1 cellular context compared by ENCODE assay signal in the genomic region with DNA sequence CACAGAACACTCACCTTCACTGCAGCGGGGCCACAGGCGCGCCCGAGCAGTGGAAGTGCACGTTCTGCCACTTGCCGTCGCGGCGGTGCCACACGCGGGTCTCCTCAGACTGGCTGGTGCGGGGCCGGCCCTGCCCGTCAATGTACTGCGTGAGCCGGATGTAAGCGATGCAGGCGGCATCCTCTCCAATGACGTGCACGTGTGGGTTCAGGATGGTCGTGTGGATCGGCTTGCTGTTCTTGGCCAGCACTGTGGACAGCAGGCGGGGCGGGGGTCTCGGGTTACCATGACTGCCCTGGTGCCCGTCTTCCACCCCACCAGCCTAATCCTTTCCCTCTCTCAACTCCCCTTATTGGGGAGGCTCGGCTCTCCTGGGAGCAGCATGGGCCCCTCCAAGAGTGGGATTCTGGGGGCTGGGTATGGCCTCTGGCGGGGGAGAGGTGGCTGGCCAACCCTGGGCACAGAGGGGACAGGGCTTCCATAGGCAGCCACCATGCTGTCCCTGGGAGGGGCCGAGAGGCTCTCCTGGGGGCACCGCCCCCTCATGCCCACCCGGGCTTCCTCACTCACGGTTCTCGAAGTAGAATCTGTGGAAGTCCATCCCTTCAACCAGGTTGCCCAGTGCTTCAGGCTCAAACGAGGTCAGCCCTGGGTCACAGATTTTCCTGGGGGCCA.
TF ChIP-seq lines count a peak whose summit lies in the region.

No MANE protein-coding gene starts in this region.

TF ChIP-seq in H1, 55 proteins besides CTCF, POLR2A, EP300 and RAD21:
- no peak for TF ChIP-seq CBX8 (IDR thresholded peaks at IDR 0.05; ENCODE audit: borderline replicate concordance, low read depth, low read length)
- TF ChIP-seq, protein P1, sequence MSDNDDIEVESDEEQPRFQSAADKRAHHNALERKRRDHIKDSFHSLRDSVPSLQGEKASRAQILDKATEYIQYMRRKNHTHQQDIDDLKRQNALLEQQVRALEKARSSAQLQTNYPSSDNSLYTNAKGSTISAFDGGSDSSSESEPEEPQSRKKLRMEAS (IDR thresholded peaks at IDR 0.05), result no peak
- no peak for TF ChIP-seq SP4 (IDR thresholded peaks at IDR 0.05; ENCODE audit: low read length)
- no peak for TF ChIP-seq HDAC2 (IDR thresholded peaks at IDR 0.05; ENCODE audit: borderline replicate concordance in 1 of 2, low read depth in 2 of 2, low read length in 2 of 2)
- TF ChIP-seq POLR2AphosphoS5 (IDR thresholded peaks at IDR 0.05; ENCODE audit: low read depth, low read length), result no peak
- no peak for TF ChIP-seq PHF8 (conservative IDR thresholded peaks at IDR 0.05; ENCODE audit: low read depth, low read length)
- TF ChIP-seq TEAD4 (IDR thresholded peaks at IDR 0.05; ENCODE audit: low read depth, low read length), result no peak
- TF ChIP-seq KDM5A (IDR thresholded peaks at IDR 0.05; ENCODE audit: low read length), result no peak
- no peak for TF ChIP-seq CEBPB (IDR thresholded peaks at IDR 0.05; ENCODE audit: low read depth, low read length)
- no peak for TF ChIP-seq KDM4A (IDR thresholded peaks at IDR 0.05; ENCODE audit: low read depth, low read length, severe bottlenecking)
- no peak for TF ChIP-seq FOSL1 (IDR thresholded peaks at IDR 0.05; ENCODE audit: insufficient read depth, low read depth, low read length)
- TF ChIP-seq SIN3A (conservative IDR thresholded peaks at IDR 0.05 in 1 of 2, IDR thresholded peaks at IDR 0.05 in 1 of 2; ENCODE audit: low read depth in 1 of 2, low read length in 2 of 2), result no peak
- TF ChIP-seq CBX5 (IDR thresholded peaks at IDR 0.05; ENCODE audit: low read depth, low read length), result no peak
- TF ChIP-seq BCL11A (IDR thresholded peaks at IDR 0.05; ENCODE audit: low read depth in 2 of 2, low read length in 2 of 2), result no peak
- no peak for TF ChIP-seq SIRT6 (IDR thresholded peaks at IDR 0.05; ENCODE audit: low read length)
- no peak for TF ChIP-seq YY1 (IDR thresholded peaks at IDR 0.05; ENCODE audit: low read depth, low read length)
- TF ChIP-seq, protein P2, sequence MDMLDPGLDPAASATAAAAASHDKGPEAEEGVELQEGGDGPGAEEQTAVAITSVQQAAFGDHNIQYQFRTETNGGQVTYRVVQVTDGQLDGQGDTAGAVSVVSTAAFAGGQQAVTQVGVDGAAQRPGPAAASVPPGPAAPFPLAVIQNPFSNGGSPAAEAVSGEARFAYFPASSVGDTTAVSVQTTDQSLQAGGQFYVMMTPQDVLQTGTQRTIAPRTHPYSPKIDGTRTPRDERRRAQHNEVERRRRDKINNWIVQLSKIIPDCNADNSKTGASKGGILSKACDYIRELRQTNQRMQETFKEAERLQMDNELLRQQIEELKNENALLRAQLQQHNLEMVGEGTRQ (IDR thresholded peaks at IDR 0.05; ENCODE audit: low read length), result no peak
- TF ChIP-seq, protein P3, sequence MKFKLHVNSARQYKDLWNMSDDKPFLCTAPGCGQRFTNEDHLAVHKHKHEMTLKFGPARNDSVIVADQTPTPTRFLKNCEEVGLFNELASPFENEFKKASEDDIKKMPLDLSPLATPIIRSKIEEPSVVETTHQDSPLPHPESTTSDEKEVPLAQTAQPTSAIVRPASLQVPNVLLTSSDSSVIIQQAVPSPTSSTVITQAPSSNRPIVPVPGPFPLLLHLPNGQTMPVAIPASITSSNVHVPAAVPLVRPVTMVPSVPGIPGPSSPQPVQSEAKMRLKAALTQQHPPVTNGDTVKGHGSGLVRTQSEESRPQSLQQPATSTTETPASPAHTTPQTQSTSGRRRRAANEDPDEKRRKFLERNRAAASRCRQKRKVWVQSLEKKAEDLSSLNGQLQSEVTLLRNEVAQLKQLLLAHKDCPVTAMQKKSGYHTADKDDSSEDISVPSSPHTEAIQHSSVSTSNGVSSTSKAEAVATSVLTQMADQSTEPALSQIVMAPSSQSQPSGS (IDR thresholded peaks at IDR 0.05; ENCODE audit: low read length), result no peak
- TF ChIP-seq MAFK (IDR thresholded peaks at IDR 0.05; ENCODE audit: low read depth, low read length), result no peak
- no peak for TF ChIP-seq HDAC6 (IDR thresholded peaks at IDR 0.05; ENCODE audit: low read depth, low read length)
